ENCODE assay signal across 8 cellular contexts in genomic region chr19:13843104-13843921, GRCh38. TPM values are rescaled to one million over a fixed set of nuclear protein-coding genes. Genes with fewer than 3 reads are reported as not detected.
DNase-seq lines count a peak whose midpoint lies in the region; ATAC-seq, FAIRE-seq and TF ChIP-seq lines count a peak whose summit lies in the region.

No MANE protein-coding gene starts in this region.

- no peak for TF ChIP-seq POLR2A in testis (IDR thresholded peaks at IDR 0.05)

- FAIRE-seq in bronchial epithelial cell (lab: Jason Lieb, UNC), result no peak

- H3K4me1 ChIP-seq in testis, result peaks cover 37% of the 10 kb centered on the region

- peak overlapping the region; percentile 93 to 99 for H3K27ac ChIP-seq in testis

- H3K4me3 ChIP-seq in bronchial epithelial cell (ENCODE audit: low read depth, low read length), result peak overlapping the region; percentile 96
- peak overlapping the region; percentile 86 to 88 for H3K4me3 ChIP-seq in testis

- 16 to 18% methylated on average over 19 to 23 of the region's 24 CpGs for WGBS in testis, 2 donors

- ATAC-seq in left colon, result no peak
- ATAC-seq in GM19395 (IDR thresholded peaks at IDR 0.05; ENCODE audit: unreplicated experiment), result no peak
- no peak for ATAC-seq in HG02678 (IDR thresholded peaks at IDR 0.05; ENCODE audit: unreplicated experiment)

- peak; percentile 32 for DNase-seq in DMS53 treated with DMSO at 0.1 percent for 48 hours (lab: John Stamatoyannopoulos, UW; ENCODE audit: unreplicated experiment)
- DNase-seq in NCI-H1105 treated with DMSO at 0.1 percent for 48 hours (lab: John Stamatoyannopoulos, UW), result peak; percentile 26
- peak; percentile 92 for DNase-seq in bronchial epithelial cell (ENCODE audit: low read depth)
- DNase-seq in left colon, result peak; percentile 65 to 88
- DNase-seq in testis, result no peak
- no peak for DNase-seq in activated CD4-positive, CD25-positive, alpha-beta regulatory T cell (lab: John Stamatoyannopoulos, UW)

- H3K9me3 ChIP-seq in testis, result no peaks in the 10 kb centered on the region

- TF ChIP-seq CTCF in bronchial epithelial cell (IDR thresholded peaks at IDR 0.05; ENCODE audit: insufficient read depth, low read length, severe bottlenecking), result no peak
- no peak for TF ChIP-seq CTCF in testis (IDR thresholded peaks at IDR 0.05)

- H3K27me3 ChIP-seq in bronchial epithelial cell (ENCODE audit: control insufficient read depth, insufficient read depth, low read length) (no peaks in the 10 kb centered on the region), testis (no peaks in the 10 kb centered on the region)

- H3K36me3 ChIP-seq in bronchial epithelial cell (ENCODE audit: control insufficient read depth, insufficient read depth, low read length) (peaks cover 22% of the 10 kb centered on the region), testis (ENCODE audit: low read depth, missing control alignments) (no peaks in the 10 kb centered on the region)

- intact Hi-C loops in left colon (cut with DNase I, micrococcal nuclease), result no loop called here
- intact Hi-C loops in testis (cut with DNase I; ENCODE audit: low total_unique reads), result loop anchor here (5.0 kb wide), 1 partner anchor 51 kb away; no protein-coding TSS in a partner anchor

RNA-seq across cellular contexts. Expression of gene NANOS3, which starts 33.6 kb away (rescaled TPM):
- total RNA-seq in bronchial epithelial cell, result 0.53 TPM in 1 of 2 replicates, not detected in the other
- under 1 TPM in 1 of 2 donors, not detected in 1; 0.56 TPM for total RNA-seq in left colon
- 10 to 100 TPM; 14.5 to 18.6 TPM for total RNA-seq in testis
- 9.3 TPM for polyA plus RNA-seq in testis (ENCODE audit: insufficient read depth, low read depth, low replicate concordance)

RNA-seq across cellular contexts. Expression of gene ZSWIM4, which starts 48.1 kb away (rescaled TPM):
- 3.2 and 5.1 TPM in 2 replicates for total RNA-seq in bronchial epithelial cell
- total RNA-seq in left colon, result 1 to 10 TPM; 3.0 TPM
- total RNA-seq in testis, result 10 to 100 TPM in 1 of 2 donors, 1 to 10 TPM in 1; 4.7 to 10.0 TPM
- polyA plus RNA-seq in testis (ENCODE audit: insufficient read depth, low read depth, low replicate concordance), result 3.4 TPM

Comparison
In these comparisons a context has a peak if more than half of its experiments do, and no peak if none do; other contexts are left out.
1. DNase-seq: peak in DMS53 treated with DMSO at 0.1 percent for 48 hours (single experiment), NCI-H1105 treated with DMSO at 0.1 percent for 48 hours (single experiment), bronchial epithelial cell (single experiment) and left colon (2 of 2); none in testis (single experiment) and activated CD4-positive, CD25-positive, alpha-beta regulatory T cell (0 of 4).
2. RNA of gene NANOS3, which starts 33.6 kb away (total RNA-seq): 14.5 to 18.6 TPM in testis; 0.56 TPM in left colon and 0.53 TPM in bronchial epithelial cell; every median in the first group is over 4 times any median in the second.